8 cellular contexts compared by ENCODE assay signal in genomic region chr10:80409121-80409520, GRCh38. TPM values are rescaled to one million over a fixed set of nuclear protein-coding genes. Genes with fewer than 3 reads are reported as not detected.
A peak's percentile ranks its signal among the peaks of the same experiment; 100 is the strongest.
DNase-seq lines count a peak whose midpoint lies in the region; ATAC-seq and TF ChIP-seq lines count a peak whose summit lies in the region.

No MANE protein-coding gene starts in this region.

- peaks cover 0 to 6% (median 0%) of the 10 kb centered on the region in 9 donors for H3K27me3 ChIP-seq in heart left ventricle
- H3K27me3 ChIP-seq in rectal smooth muscle tissue (ENCODE audit: control insufficient read depth, insufficient read depth, low read length) = no peaks in the 10 kb centered on the region

- no peak for TF ChIP-seq POLR2A in heart left ventricle (IDR thresholded peaks at IDR 0.05)

- peaks cover 18% of the 10 kb centered on the region for H3K4me1 Mint-ChIP-seq in T-helper 17 cell

- peaks cover 8% of the 10 kb centered on the region for H3K27me3 Mint-ChIP-seq in T-helper 17 cell

- H3K9ac ChIP-seq in rectal smooth muscle tissue (ENCODE audit: low read length) = no peak overlapping the region

- peak overlapping the region; percentile 95 for H3K4me3 Mint-ChIP-seq in T-helper 17 cell

- ATAC-seq in T-helper 17 cell (no peak), heart left ventricle (no peak), GM21367 (IDR thresholded peaks at IDR 0.05; ENCODE audit: unreplicated experiment) (no peak)

- H3K27ac ChIP-seq in heart left ventricle (peak overlapping the region; percentile 62 to 95 (median 86)), rectal smooth muscle tissue (ENCODE audit: low read depth, low read length) (peak overlapping the region; percentile 83)

- H3K36me3 ChIP-seq in heart left ventricle (no peaks in the 10 kb centered on the region), rectal smooth muscle tissue (ENCODE audit: control insufficient read depth, insufficient read depth, low read length) (no peaks in the 10 kb centered on the region)

- H3K4me3 ChIP-seq in GM12864 (ENCODE audit: low read depth, low read length) = peak overlapping the region; percentile 68
- H3K4me3 ChIP-seq in heart left ventricle = peak overlapping the region; percentile 57 to 94 (median 85)
- peak overlapping the region; percentile 74 for H3K4me3 ChIP-seq in rectal smooth muscle tissue (ENCODE audit: low read length)

- WGBS in heart left ventricle, 4 donors = 24 to 35% (median 30%) methylated on average over 12 of the region's 12 CpGs

- TF ChIP-seq CTCF in GM12864 (IDR thresholded peaks at IDR 0.05; ENCODE audit: low read depth, low read length, missing control alignments) (no peak), heart left ventricle (IDR thresholded peaks at IDR 0.05) (no peak)

- intact Hi-C loops in heart left ventricle (cut with DNase I) = loop anchor here in 1 of 10 donors (5.0 kb wide), 1 partner anchor 43 kb away; the partner anchor contains the start of gene TSPAN14

- H3K9me3 ChIP-seq in T-helper 17 cell (ENCODE audit: control insufficient read depth, low read length, poor library complexity, severe bottlenecking) (no peaks in the 10 kb centered on the region), heart left ventricle (no peaks in the 10 kb centered on the region)

- H3K27ac Mint-ChIP-seq in T-helper 17 cell = no peak overlapping the region

- H3K36me3 Mint-ChIP-seq in T-helper 17 cell (ENCODE audit: low read depth) = no peaks in the 10 kb centered on the region

- H3K4me1 ChIP-seq in heart left ventricle (peaks cover 3 to 67% (median 56%) of the 10 kb centered on the region in 12 donors), rectal smooth muscle tissue (ENCODE audit: control insufficient read depth, insufficient read depth, low read length) (peaks cover 21% of the 10 kb centered on the region)

- DNase-seq in GM12864 (ENCODE audit: low read depth) = no peak
- no peak for DNase-seq in T-helper 17 cell
- DNase-seq in heart left ventricle = no peak
- no peak for DNase-seq in NCI-H774 (lab: John Stamatoyannopoulos, UW)
- no peak for DNase-seq in hepatic stellate cell (ENCODE audit: low spot score)
- no peak for DNase-seq in DMS153 treated with DMSO at 0.1 percent for 48 hours (lab: John Stamatoyannopoulos, UW; ENCODE audit: unreplicated experiment)

RNA-seq across cellular contexts. Expression of gene PRXL2A, which starts 0.8 kb away (rescaled TPM):
- total RNA-seq in T-helper 17 cell (1 to 10 TPM in 1 of 2 donors, under 1 TPM in 1; 0.94 to 1.5 TPM), heart left ventricle (100 to 1,000 TPM in 1 of 9 donors, 10 to 100 TPM in 8; 63.9 to 123 (median 78.6) TPM)
- 10 to 100 TPM; 69.9 to 74.4 TPM for polyA plus RNA-seq in heart left ventricle

RNA-seq across cellular contexts. Expression of gene TSPAN14, which starts 45.0 kb away (rescaled TPM):
- total RNA-seq in T-helper 17 cell (100 to 1,000 TPM; 118 to 139 TPM), heart left ventricle (10 to 100 TPM; 24.6 to 71.5 (median 39.6) TPM)
- polyA plus RNA-seq in heart left ventricle = 10 to 100 TPM; 17.4 to 46.3 TPM

RNA-seq across cellular contexts. Expression of gene DYDC2, which starts 52.5 kb away (rescaled TPM):
- total RNA-seq in T-helper 17 cell = not detected
- not detected for total RNA-seq in heart left ventricle
- polyA plus RNA-seq in heart left ventricle = not detected

RNA-seq across cellular contexts. Expression of gene DYDC1, which starts 52.6 kb away (rescaled TPM):
- total RNA-seq in T-helper 17 cell = not detected
- not detected for total RNA-seq in heart left ventricle
- polyA plus RNA-seq in heart left ventricle = not detected

Comparison
In these comparisons a context has a peak if more than half of its experiments do, and no peak if none do; other contexts are left out.
1. RNA of gene PRXL2A, which starts 0.8 kb away (total RNA-seq): 63.9 to 123 TPM in heart left ventricle; 0.94 to 1.5 TPM in T-helper 17 cell; every median in the first group is over 10 times any median in the second.
2. Peak in every context shown above with its lines, with median percentiles within 50 percentile points of each other: H3K4me3 ChIP-seq.